1 cellular context compared by ENCODE assay signal in the genomic region with DNA sequence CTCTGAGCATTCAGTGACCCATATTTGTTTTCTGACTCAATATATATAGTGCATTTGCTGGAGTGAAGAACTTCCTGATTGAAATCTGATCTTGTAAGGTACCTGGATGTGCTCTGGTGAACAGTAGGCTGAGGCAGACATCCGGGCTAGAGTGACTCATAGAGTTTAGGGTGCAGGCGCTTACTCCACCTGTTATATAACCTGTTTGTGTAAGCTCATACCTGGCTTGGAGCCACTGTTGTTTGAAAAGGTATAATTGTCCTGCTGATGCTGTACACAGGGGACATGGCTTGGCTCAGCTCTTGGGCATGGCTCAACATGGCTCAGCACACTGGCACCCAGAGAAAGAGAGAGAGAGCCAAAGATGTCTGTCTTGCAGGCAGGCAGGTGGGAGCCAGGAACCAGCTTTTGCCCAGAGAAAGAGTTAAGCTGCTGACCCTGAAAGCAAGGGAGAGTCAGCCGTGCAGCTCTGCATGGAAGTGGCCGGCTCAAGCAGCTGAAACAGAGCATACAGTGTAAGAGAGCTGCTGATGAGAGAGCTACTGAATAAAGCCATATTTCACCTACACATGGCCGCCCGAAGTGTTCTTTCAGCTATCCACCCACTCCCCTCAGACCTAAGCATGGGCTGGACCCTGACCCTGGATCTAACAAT.
TF ChIP-seq lines count a peak whose summit lies in the region.

No MANE protein-coding gene starts in this region.

TF ChIP-seq in endothelial cell of umbilical vein, 7 proteins besides CTCF, POLR2A, EP300 and RAD21:
- no peak for TF ChIP-seq EZH2 (IDR thresholded peaks at IDR 0.05; ENCODE audit: borderline replicate concordance, low read depth, low read length, severe bottlenecking)
- TF ChIP-seq GATA2 (IDR thresholded peaks at IDR 0.05; ENCODE audit: insufficient read depth, insufficient read length, low read depth, low read length), result peak; percentile 37
- peak; percentile 31 for TF ChIP-seq FOS (IDR thresholded peaks at IDR 0.05; ENCODE audit: borderline replicate concordance, insufficient read depth, low read length)
- TF ChIP-seq JUN (IDR thresholded peaks at IDR 0.05; ENCODE audit: borderline replicate concordance, insufficient read depth, insufficient read length, low read depth), result no peak
